Comparison of ENCODE assay signal across 2 cellular contexts in genomic region chr12:74820324-74820723, GRCh38.
TF ChIP-seq lines count a peak whose summit lies in the region.

No MANE protein-coding gene starts in this region.

TF ChIP-seq in GM23338, 12 proteins besides CTCF, POLR2A, EP300 and RAD21 (continued from another document):
- TF ChIP-seq ZNF462 (CRISPR knock-in tag; IDR thresholded peaks at IDR 0.05): no peak
- no peak for TF ChIP-seq STAT1 (IDR thresholded peaks at IDR 0.05; ENCODE audit: unreplicated experiment)
- TF ChIP-seq ZNF331 (CRISPR knock-in tag; IDR thresholded peaks at IDR 0.05; ENCODE audit: low read depth): no peak
- TF ChIP-seq REST (IDR thresholded peaks at IDR 0.05; ENCODE audit: unreplicated experiment): no peak
TF ChIP-seq in GM23338: peak in this region for 2.

TF ChIP-seq in WTC11, 78 proteins besides CTCF, POLR2A, EP300 and RAD21 (continued from another document):
- TF ChIP-seq FOXP4 (CRISPR knock-in tag; IDR thresholded peaks at IDR 0.05): no peak
- no peak for TF ChIP-seq HMGA2 (CRISPR knock-in tag; IDR thresholded peaks at IDR 0.05)
- TF ChIP-seq CREB1 (CRISPR knock-in tag; IDR thresholded peaks at IDR 0.05): no peak
- TF ChIP-seq, protein P1, sequence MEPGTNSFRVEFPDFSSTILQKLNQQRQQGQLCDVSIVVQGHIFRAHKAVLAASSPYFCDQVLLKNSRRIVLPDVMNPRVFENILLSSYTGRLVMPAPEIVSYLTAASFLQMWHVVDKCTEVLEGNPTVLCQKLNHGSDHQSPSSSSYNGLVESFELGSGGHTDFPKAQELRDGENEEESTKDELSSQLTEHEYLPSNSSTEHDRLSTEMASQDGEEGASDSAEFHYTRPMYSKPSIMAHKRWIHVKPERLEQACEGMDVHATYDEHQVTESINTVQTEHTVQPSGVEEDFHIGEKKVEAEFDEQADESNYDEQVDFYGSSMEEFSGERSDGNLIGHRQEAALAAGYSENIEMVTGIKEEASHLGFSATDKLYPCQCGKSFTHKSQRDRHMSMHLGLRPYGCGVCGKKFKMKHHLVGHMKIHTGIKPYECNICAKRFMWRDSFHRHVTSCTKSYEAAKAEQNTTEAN (CRISPR knock-in tag; IDR thresholded peaks at IDR 0.05): no peak
- TF ChIP-seq RORB (CRISPR knock-in tag; IDR thresholded peaks at IDR 0.05): no peak
- TF ChIP-seq NR1H2 (CRISPR knock-in tag; IDR thresholded peaks at IDR 0.05): no peak
- TF ChIP-seq PRRX2 (CRISPR knock-in tag; IDR thresholded peaks at IDR 0.05): no peak
- TF ChIP-seq ZNF263 (CRISPR knock-in tag; IDR thresholded peaks at IDR 0.05; ENCODE audit: low read depth): no peak
- no peak for TF ChIP-seq NFATC4 (CRISPR knock-in tag; IDR thresholded peaks at IDR 0.05)
- no peak for TF ChIP-seq SOX15 (CRISPR knock-in tag; IDR thresholded peaks at IDR 0.05)
- no peak for TF ChIP-seq SP1 (CRISPR knock-in tag; conservative IDR thresholded peaks at IDR 0.05)
- TF ChIP-seq, protein P2, sequence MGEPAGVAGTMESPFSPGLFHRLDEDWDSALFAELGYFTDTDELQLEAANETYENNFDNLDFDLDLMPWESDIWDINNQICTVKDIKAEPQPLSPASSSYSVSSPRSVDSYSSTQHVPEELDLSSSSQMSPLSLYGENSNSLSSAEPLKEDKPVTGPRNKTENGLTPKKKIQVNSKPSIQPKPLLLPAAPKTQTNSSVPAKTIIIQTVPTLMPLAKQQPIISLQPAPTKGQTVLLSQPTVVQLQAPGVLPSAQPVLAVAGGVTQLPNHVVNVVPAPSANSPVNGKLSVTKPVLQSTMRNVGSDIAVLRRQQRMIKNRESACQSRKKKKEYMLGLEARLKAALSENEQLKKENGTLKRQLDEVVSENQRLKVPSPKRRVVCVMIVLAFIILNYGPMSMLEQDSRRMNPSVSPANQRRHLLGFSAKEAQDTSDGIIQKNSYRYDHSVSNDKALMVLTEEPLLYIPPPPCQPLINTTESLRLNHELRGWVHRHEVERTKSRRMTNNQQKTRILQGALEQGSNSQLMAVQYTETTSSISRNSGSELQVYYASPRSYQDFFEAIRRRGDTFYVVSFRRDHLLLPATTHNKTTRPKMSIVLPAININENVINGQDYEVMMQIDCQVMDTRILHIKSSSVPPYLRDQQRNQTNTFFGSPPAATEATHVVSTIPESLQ (CRISPR knock-in tag; IDR thresholded peaks at IDR 0.05): no peak
- TF ChIP-seq, protein P3, sequence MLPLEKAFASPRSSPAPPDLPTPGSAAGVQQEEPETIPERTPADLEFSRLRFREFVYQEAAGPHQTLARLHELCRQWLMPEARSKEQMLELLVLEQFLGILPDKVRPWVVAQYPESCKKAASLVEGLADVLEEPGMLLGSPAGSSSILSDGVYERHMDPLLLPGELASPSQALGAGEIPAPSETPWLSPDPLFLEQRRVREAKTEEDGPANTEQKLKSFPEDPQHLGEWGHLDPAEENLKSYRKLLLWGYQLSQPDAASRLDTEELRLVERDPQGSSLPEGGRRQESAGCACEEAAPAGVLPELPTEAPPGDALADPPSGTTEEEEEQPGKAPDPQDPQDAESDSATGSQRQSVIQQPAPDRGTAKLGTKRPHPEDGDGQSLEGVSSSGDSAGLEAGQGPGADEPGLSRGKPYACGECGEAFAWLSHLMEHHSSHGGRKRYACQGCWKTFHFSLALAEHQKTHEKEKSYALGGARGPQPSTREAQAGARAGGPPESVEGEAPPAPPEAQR (CRISPR knock-in tag; IDR thresholded peaks at IDR 0.05): no peak
- TF ChIP-seq AR (CRISPR knock-in tag; IDR thresholded peaks at IDR 0.05): no peak
- no peak for TF ChIP-seq PRDM15 (CRISPR knock-in tag; IDR thresholded peaks at IDR 0.05)
- no peak for TF ChIP-seq CBFB (CRISPR knock-in tag; IDR thresholded peaks at IDR 0.05; ENCODE audit: low read depth)
- TF ChIP-seq ZNF396 (CRISPR knock-in tag; IDR thresholded peaks at IDR 0.05; ENCODE audit: borderline replicate concordance): no peak
- TF ChIP-seq FOXP1 (CRISPR knock-in tag; IDR thresholded peaks at IDR 0.05; ENCODE audit: borderline replicate concordance): no peak
